Comparison of ENCODE assay signal across 22 cellular contexts in the genomic region with DNA sequence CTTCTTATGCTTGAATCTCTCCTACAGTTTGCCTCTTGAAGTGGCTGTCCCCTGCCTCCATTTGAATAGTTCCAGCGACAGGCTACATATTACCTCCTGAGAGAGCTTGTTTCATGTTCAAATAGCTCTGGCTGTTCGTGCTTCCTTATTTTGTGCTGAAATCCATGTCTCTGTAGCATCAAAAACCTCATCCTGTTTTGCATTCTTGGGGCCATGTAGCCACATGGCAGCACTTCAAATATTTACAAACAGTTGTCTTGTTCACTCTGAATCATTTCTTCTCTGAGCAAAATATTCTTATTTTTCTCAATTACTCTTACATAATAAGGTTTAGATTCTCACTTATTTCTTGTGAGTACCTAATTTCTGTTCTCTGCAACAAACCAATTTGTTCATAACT.
"Had no signal": no experiment of that assay in that cellular context is flagged by ENCODE, and none has a peak within 500 bp of the region (broad histone marks: within the 10 kb centered on the region; RNA-seq: fewer than 3 reads in every experiment).

No MANE protein-coding gene starts in this region.

- H3K36me3 ChIP-seq: adrenal gland, ascending aorta, colonic mucosa, esophagus squamous epithelium, lower lobe of right lung, spleen, thoracic aorta, upper lobe of left lung had no signal

- H3K4me3 ChIP-seq: adrenal gland, ascending aorta, colonic mucosa, dorsolateral prefrontal cortex, esophagus squamous epithelium, lower lobe of right lung, spleen, thoracic aorta, upper lobe of left lung had no signal

- ATAC-seq: activated T-cell treated with anti-CD3 and anti-CD28 coated beads, Interleukin-2, amount 50 U/mL, for 4 hours; effector memory CD8-positive, alpha-beta T cell; left lobe of liver; lower lobe of right lung; naive thymus-derived CD8-positive, alpha-beta T cell had no signal

- H3K27ac ChIP-seq: adrenal gland, ascending aorta, colonic mucosa, dorsolateral prefrontal cortex, esophagus squamous epithelium, lower lobe of right lung, spleen, thoracic aorta, upper lobe of left lung had no signal

- DNase-seq: activated CD8-positive, alpha-beta memory T cell treated with anti-CD3 and anti-CD28 coated beads for 24 hours; activated CD8-positive, alpha-beta memory T cell treated with anti-CD3 and anti-CD28 coated beads, Interleukin-2, amount 50 U/mL, for 4 hours; activated naive CD4-positive, alpha-beta T cell; activated T-cell treated with anti-CD3 and anti-CD28 coated beads, Interleukin-2, amount 50 U/mL, for 4 hours; adrenal gland; colonic mucosa; dorsolateral prefrontal cortex; effector memory CD8-positive, alpha-beta T cell; esophagus squamous epithelium; foreskin fibroblast; kidney; lower lobe of right lung; naive thymus-derived CD8-positive, alpha-beta T cell; retina; spleen; stimulated activated CD4-positive, alpha-beta T cell treated with anti-CD3 and anti-CD28 coated beads, Interleukin-4, amount 100 ng/mL, for 1 hour; stimulated activated naive CD4-positive, alpha-beta T cell treated with Interleukin-2 at 50 U/mL for 16 hours; T-helper 1 cell; upper lobe of left lung had no signal

- FAIRE-seq: kidney had no signal

- H3K27me3 ChIP-seq: adrenal gland, ascending aorta, colonic mucosa, dorsolateral prefrontal cortex, esophagus squamous epithelium, spleen, upper lobe of left lung had no signal

- H3K4me1 ChIP-seq: adrenal gland, ascending aorta, colonic mucosa, esophagus squamous epithelium, lower lobe of right lung, spleen, upper lobe of left lung had no signal

- H3K9me3 ChIP-seq: adrenal gland, ascending aorta, colonic mucosa, esophagus squamous epithelium, lower lobe of right lung, thoracic aorta, upper lobe of left lung had no signal
